ENCODE assay signal across 12 cellular contexts in genomic region chr1:74010206-74010605, GRCh38.
DNase-seq lines count a peak whose midpoint lies in the region; ATAC-seq, FAIRE-seq and TF ChIP-seq lines count a peak whose summit lies in the region.
"Had no signal": no experiment of that assay in that cellular context is flagged by ENCODE, and none has a peak within 500 bp of the region (broad histone marks: within the 10 kb centered on the region; RNA-seq: fewer than 3 reads in every experiment).

No MANE protein-coding gene starts in this region.

- no peaks in the 10 kb centered on the region for H3K36me3 Mint-ChIP-seq in Calu3 (ENCODE audit: insufficient read depth, unreplicated experiment)
- no peaks in the 10 kb centered on the region for H3K36me3 Mint-ChIP-seq in activated T-helper 1 cell treated with anti-CD3 and anti-CD28 coated beads, Interleukin-12 subunit alpha, Interleukin-12 subunit beta, Interleukin-2, Interleukin-4 antibody, amounts not matched to agents 30 ng/mL and 10 ng/mL and 1 ng/mL, durations not matched to agents 14 hours and 24 hours and 36 hours (ENCODE audit: low read depth)

- CTCF ChIA-PET in A549 (lab: Yijun Ruan, JAX) (no interaction called here), Calu3 (lab: Charles Lee) (no interaction called here)

- TF ChIP-seq CTCF in A549 (IDR thresholded peaks at IDR 0.05) (no peak), Calu3 (IDR thresholded peaks at IDR 0.05; ENCODE audit: unreplicated experiment) (no peak), foreskin keratinocyte (conservative IDR thresholded peaks at IDR 0.05) (no peak)

- no peaks in the 10 kb centered on the region for H3K9me3 Mint-ChIP-seq in Calu3 (ENCODE audit: low read depth, unreplicated experiment)
- no peaks in the 10 kb centered on the region for H3K9me3 Mint-ChIP-seq in activated T-helper 1 cell treated with anti-CD3 and anti-CD28 coated beads, Interleukin-12 subunit alpha, Interleukin-12 subunit beta, Interleukin-2, Interleukin-4 antibody, amounts not matched to agents 30 ng/mL and 10 ng/mL and 1 ng/mL, durations not matched to agents 14 hours and 24 hours and 36 hours
- H3K9me3 Mint-ChIP-seq: activated naive CD4-positive, alpha-beta T cell treated with anti-CD3 and anti-CD28 coated beads for 36 hours; neural crest cell had no signal

- WGBS in A549 (ENCODE audit: missing lambda C conversion rate) = 40% methylated on average over 7 of the region's 7 CpGs

- intact Hi-C loops in Calu3 (cut with micrococcal nuclease; ENCODE audit: unreplicated experiment) = no loop called here
- intact Hi-C loops in activated T-helper 1 cell treated with anti-CD3 and anti-CD28 coated beads, Interleukin-12 subunit alpha, Interleukin-12 subunit beta, Interleukin-2, Interleukin-4 antibody, amounts not matched to agents 30 ng/mL and 10 ng/mL and 1 ng/mL, durations not matched to agents 14 hours and 24 hours and 36 hours (cut with micrococcal nuclease) = no loop called here
- intact Hi-C loops in cardiac septum (cut with DNase I) = no loop called here

- no peaks in the 10 kb centered on the region for H3K27me3 Mint-ChIP-seq in Calu3 (ENCODE audit: unreplicated experiment)
- H3K27me3 Mint-ChIP-seq in activated T-helper 1 cell treated with anti-CD3 and anti-CD28 coated beads, Interleukin-12 subunit alpha, Interleukin-12 subunit beta, Interleukin-2, Interleukin-4 antibody, amounts not matched to agents 30 ng/mL and 10 ng/mL and 1 ng/mL, durations not matched to agents 14 hours and 24 hours and 36 hours (ENCODE audit: insufficient read depth) = no peaks in the 10 kb centered on the region

- H3K27ac Mint-ChIP-seq in Calu3 (ENCODE audit: unreplicated experiment) = no peak overlapping the region
- no peak overlapping the region for H3K27ac Mint-ChIP-seq in activated T-helper 1 cell treated with anti-CD3 and anti-CD28 coated beads, Interleukin-12 subunit alpha, Interleukin-12 subunit beta, Interleukin-2, Interleukin-4 antibody, amounts not matched to agents 30 ng/mL and 10 ng/mL and 1 ng/mL, durations not matched to agents 14 hours and 24 hours and 36 hours
- H3K27ac Mint-ChIP-seq: activated naive CD4-positive, alpha-beta T cell treated with anti-CD3 and anti-CD28 coated beads for 36 hours had no signal

- no peaks in the 10 kb centered on the region for H3K27me3 ChIP-seq in foreskin keratinocyte

- no peak for TF ChIP-seq EP300 in A549 (IDR thresholded peaks at IDR 0.05)

- ATAC-seq in A549 (no peak), HG03469 (IDR thresholded peaks at IDR 0.05; ENCODE audit: unreplicated experiment) (no peak), foreskin keratinocyte (no peak)

- BruUV-seq in Calu3 (replicated peaks; lab: Mats Ljungman, UMichigan) = no TSS peak

- H3K9me3 ChIP-seq in A549 = no peaks in the 10 kb centered on the region

- no peak overlapping the region for H3K27ac ChIP-seq in A549
- H3K27ac ChIP-seq in foreskin keratinocyte = no peak overlapping the region

- H3K4me1 Mint-ChIP-seq in Calu3 (ENCODE audit: low read depth, unreplicated experiment) = peaks cover 17% of the 10 kb centered on the region
- H3K4me1 Mint-ChIP-seq in activated T-helper 1 cell treated with anti-CD3 and anti-CD28 coated beads, Interleukin-12 subunit alpha, Interleukin-12 subunit beta, Interleukin-2, Interleukin-4 antibody, amounts not matched to agents 30 ng/mL and 10 ng/mL and 1 ng/mL, durations not matched to agents 14 hours and 24 hours and 36 hours (ENCODE audit: low read depth) = peaks cover 7% of the 10 kb centered on the region
- H3K4me1 Mint-ChIP-seq: neural crest cell had no signal

- H3K4me2 ChIP-seq in A549 = peak overlapping the region; percentile 32; the same call in 1 of the 3 replicates

- POLR2A ChIA-PET in A549 (lab: Yijun Ruan, JAX) = no interaction called here

- FAIRE-seq in A549 (lab: Jason Lieb, UNC) = no peak

- TF ChIP-seq RAD21 in A549 (conservative IDR thresholded peaks at IDR 0.05 in 1 of 2, IDR thresholded peaks at IDR 0.05 in 1 of 2) = no peak

- H3K4me1 ChIP-seq in A549 (no peaks in the 10 kb centered on the region), foreskin keratinocyte (no peaks in the 10 kb centered on the region)

- H3K4me3 ChIP-seq in A549 = no peak overlapping the region

- TF ChIP-seq POLR2A in A549 (IDR thresholded peaks at IDR 0.05; ENCODE audit: low read length) = no peak

- DNase-seq in A549 (ENCODE audit: low read depth in 1 of 2, low spot score in 1 of 2) = no peak
- peak; percentile 32 for DNase-seq in Calu3
- DNase-seq in NCI-H2107 (lab: John Stamatoyannopoulos, UW) = peak; percentile 9
- DNase-seq in activated T-helper 1 cell treated with anti-CD3 and anti-CD28 coated beads, Interleukin-12 subunit alpha, Interleukin-12 subunit beta, Interleukin-2, Interleukin-4 antibody, amounts not matched to agents 30 ng/mL and 10 ng/mL and 1 ng/mL, durations not matched to agents 14 hours and 24 hours and 36 hours (ENCODE audit: low spot score) = no peak
- no peak for DNase-seq in cardiac septum (ENCODE audit: low spot score)
- no peak for DNase-seq in foreskin keratinocyte
- DNase-seq in activated CD4-positive, CD25-positive, alpha-beta regulatory T cell treated with anti-CD3 and anti-CD28 coated beads, Interleukin-2, amount 50 U/mL, for 72 hours = no peak
- DNase-seq: activated naive CD4-positive, alpha-beta T cell treated with anti-CD3 and anti-CD28 coated beads for 36 hours; foreskin melanocyte; kidney glomerular epithelial cell had no signal

- peak overlapping the region; percentile 50 for H3K4me3 Mint-ChIP-seq in Calu3 (ENCODE audit: low read depth, unreplicated experiment)
- peak overlapping the region; percentile 49 for H3K4me3 Mint-ChIP-seq in activated T-helper 1 cell treated with anti-CD3 and anti-CD28 coated beads, Interleukin-12 subunit alpha, Interleukin-12 subunit beta, Interleukin-2, Interleukin-4 antibody, amounts not matched to agents 30 ng/mL and 10 ng/mL and 1 ng/mL, durations not matched to agents 14 hours and 24 hours and 36 hours
- H3K4me3 Mint-ChIP-seq: activated naive CD4-positive, alpha-beta T cell treated with anti-CD3 and anti-CD28 coated beads for 36 hours; neural crest cell had no signal

TF ChIP-seq in A549, 52 proteins besides CTCF, POLR2A, EP300 and RAD21 (continues in another document):
- TF ChIP-seq TFCP2L1 (CRISPR knock-in tag; IDR thresholded peaks at IDR 0.05) (no peak), RFX5 (IDR thresholded peaks at IDR 0.05) (no peak), HOXB5 (CRISPR knock-in tag; IDR thresholded peaks at IDR 0.05) (no peak), BCL3 (IDR thresholded peaks at IDR 0.05) (no peak), CHD2 (IDR thresholded peaks at IDR 0.05; ENCODE audit: low read length, partially characterized antibody) (no peak)
- TF ChIP-seq, protein P1, sequence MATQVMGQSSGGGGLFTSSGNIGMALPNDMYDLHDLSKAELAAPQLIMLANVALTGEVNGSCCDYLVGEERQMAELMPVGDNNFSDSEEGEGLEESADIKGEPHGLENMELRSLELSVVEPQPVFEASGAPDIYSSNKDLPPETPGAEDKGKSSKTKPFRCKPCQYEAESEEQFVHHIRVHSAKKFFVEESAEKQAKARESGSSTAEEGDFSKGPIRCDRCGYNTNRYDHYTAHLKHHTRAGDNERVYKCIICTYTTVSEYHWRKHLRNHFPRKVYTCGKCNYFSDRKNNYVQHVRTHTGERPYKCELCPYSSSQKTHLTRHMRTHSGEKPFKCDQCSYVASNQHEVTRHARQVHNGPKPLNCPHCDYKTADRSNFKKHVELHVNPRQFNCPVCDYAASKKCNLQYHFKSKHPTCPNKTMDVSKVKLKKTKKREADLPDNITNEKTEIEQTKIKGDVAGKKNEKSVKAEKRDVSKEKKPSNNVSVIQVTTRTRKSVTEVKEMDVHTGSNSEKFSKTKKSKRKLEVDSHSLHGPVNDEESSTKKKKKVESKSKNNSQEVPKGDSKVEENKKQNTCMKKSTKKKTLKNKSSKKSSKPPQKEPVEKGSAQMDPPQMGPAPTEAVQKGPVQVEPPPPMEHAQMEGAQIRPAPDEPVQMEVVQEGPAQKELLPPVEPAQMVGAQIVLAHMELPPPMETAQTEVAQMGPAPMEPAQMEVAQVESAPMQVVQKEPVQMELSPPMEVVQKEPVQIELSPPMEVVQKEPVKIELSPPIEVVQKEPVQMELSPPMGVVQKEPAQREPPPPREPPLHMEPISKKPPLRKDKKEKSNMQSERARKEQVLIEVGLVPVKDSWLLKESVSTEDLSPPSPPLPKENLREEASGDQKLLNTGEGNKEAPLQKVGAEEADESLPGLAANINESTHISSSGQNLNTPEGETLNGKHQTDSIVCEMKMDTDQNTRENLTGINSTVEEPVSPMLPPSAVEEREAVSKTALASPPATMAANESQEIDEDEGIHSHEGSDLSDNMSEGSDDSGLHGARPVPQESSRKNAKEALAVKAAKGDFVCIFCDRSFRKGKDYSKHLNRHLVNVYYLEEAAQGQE (IDR thresholded peaks at IDR 0.05) = no peak
- TF ChIP-seq, protein P2, sequence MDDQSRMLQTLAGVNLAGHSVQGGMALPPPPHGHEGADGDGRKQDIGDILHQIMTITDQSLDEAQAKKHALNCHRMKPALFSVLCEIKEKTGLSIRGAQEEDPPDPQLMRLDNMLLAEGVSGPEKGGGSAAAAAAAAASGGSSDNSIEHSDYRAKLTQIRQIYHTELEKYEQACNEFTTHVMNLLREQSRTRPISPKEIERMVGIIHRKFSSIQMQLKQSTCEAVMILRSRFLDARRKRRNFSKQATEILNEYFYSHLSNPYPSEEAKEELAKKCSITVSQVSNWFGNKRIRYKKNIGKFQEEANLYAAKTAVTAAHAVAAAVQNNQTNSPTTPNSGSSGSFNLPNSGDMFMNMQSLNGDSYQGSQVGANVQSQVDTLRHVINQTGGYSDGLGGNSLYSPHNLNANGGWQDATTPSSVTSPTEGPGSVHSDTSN (IDR thresholded peaks at IDR 0.05) = no peak
- TF ChIP-seq, protein P3, sequence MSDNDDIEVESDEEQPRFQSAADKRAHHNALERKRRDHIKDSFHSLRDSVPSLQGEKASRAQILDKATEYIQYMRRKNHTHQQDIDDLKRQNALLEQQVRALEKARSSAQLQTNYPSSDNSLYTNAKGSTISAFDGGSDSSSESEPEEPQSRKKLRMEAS (IDR thresholded peaks at IDR 0.05) = no peak

Comparison
In these comparisons a context has a peak if more than half of its experiments do, and no peak if none do; other contexts are left out.
1. DNase-seq: peak in Calu3 (single experiment) and NCI-H2107 (single experiment); none in A549 (0 of 2), activated T-helper 1 cell treated with anti-CD3 and anti-CD28 coated beads, Interleukin-12 subunit alpha, Interleukin-12 subunit beta, Interleukin-2, Interleukin-4 antibody, amounts not matched to agents 30 ng/mL and 10 ng/mL and 1 ng/mL, durations not matched to agents 14 hours and 24 hours and 36 hours (single experiment), cardiac septum (single experiment), foreskin keratinocyte (0 of 2) and activated CD4-positive, CD25-positive, alpha-beta regulatory T cell treated with anti-CD3 and anti-CD28 coated beads, Interleukin-2, amount 50 U/mL, for 72 hours (single experiment).